1 cellular context compared by ENCODE assay signal in genomic region chr13:50410921-50411712, GRCh38.
TF ChIP-seq lines count a peak whose summit lies in the region.

No MANE protein-coding gene starts in this region.

TF ChIP-seq in K562, 482 proteins besides CTCF, POLR2A, EP300 and RAD21 (continued from another document and continues in another):
- no peak for TF ChIP-seq MITF (IDR thresholded peaks at IDR 0.05)
- peak; percentile 47; the same call in 1 of the 2 replicates for TF ChIP-seq NR2C2 (CRISPR knock-in tag; IDR thresholded peaks at IDR 0.05)
- peak; percentile 64 for TF ChIP-seq NR2C2 (tag; IDR thresholded peaks at IDR 0.05)
- no peak for TF ChIP-seq TCF15 (CRISPR knock-in tag; IDR thresholded peaks at IDR 0.05)
- peak; percentile 70; the same call in 1 of the 2 replicates for TF ChIP-seq TAL1 (IDR thresholded peaks at IDR 0.05)
- TF ChIP-seq ZNF57 (CRISPR knock-in tag; IDR thresholded peaks at IDR 0.05) = no peak
- no peak for TF ChIP-seq KDM2B (CRISPR knock-in tag; IDR thresholded peaks at IDR 0.05)
- no peak for TF ChIP-seq STAT6 (CRISPR knock-in tag; IDR thresholded peaks at IDR 0.05)
- no peak for TF ChIP-seq IRF9 (tag; IDR thresholded peaks at IDR 0.05)
- TF ChIP-seq MEF2D (tag; conservative IDR thresholded peaks at IDR 0.05; ENCODE audit: low read depth) = no peak
- no peak for TF ChIP-seq ZNF324 (CRISPR knock-in tag; IDR thresholded peaks at IDR 0.05)
- TF ChIP-seq STAG1 (CRISPR knock-in tag; IDR thresholded peaks at IDR 0.05; ENCODE audit: borderline replicate concordance) = no peak
- TF ChIP-seq SIRT6 (IDR thresholded peaks at IDR 0.05; ENCODE audit: low read depth, low read length) = no peak
- no peak for TF ChIP-seq ZNF77 (CRISPR knock-in tag; IDR thresholded peaks at IDR 0.05)
- TF ChIP-seq HIVEP1 (CRISPR knock-in tag; IDR thresholded peaks at IDR 0.05) = no peak
- TF ChIP-seq SREBF2 (CRISPR knock-in tag; IDR thresholded peaks at IDR 0.05) = no peak
- TF ChIP-seq SP1 (CRISPR knock-in tag; IDR thresholded peaks at IDR 0.05) = no peak
- no peak for TF ChIP-seq KLF6 (CRISPR knock-in tag; IDR thresholded peaks at IDR 0.05; ENCODE audit: borderline replicate concordance)
- TF ChIP-seq ZBTB2 (IDR thresholded peaks at IDR 0.05) = 0 out of 2 replicates have a peak, but pooled peaks have one; percentile 51
- peak; percentile 59; the same call in 1 of the 2 replicates for TF ChIP-seq NCOA1 (IDR thresholded peaks at IDR 0.05; ENCODE audit: low read depth)
- TF ChIP-seq ZNF347 (CRISPR knock-in tag; IDR thresholded peaks at IDR 0.05; ENCODE audit: low read depth) = no peak
- no peak for TF ChIP-seq ZBTB43 (CRISPR knock-in tag; IDR thresholded peaks at IDR 0.05)
- no peak for TF ChIP-seq ZNF507 (tag; conservative IDR thresholded peaks at IDR 0.05)
- no peak for TF ChIP-seq BRF2 (IDR thresholded peaks at IDR 0.05; ENCODE audit: borderline replicate concordance, insufficient read depth, insufficient read length)
- no peak for TF ChIP-seq PRMT5 (CRISPR knock-in tag; IDR thresholded peaks at IDR 0.05)
- no peak for TF ChIP-seq MAX (CRISPR knock-in tag; IDR thresholded peaks at IDR 0.05)
- no peak for TF ChIP-seq ETV6 (IDR thresholded peaks at IDR 0.05; ENCODE audit: borderline replicate concordance in 1 of 2, low read depth in 2 of 2, low read length in 1 of 2)
- TF ChIP-seq ETV6 (CRISPR knock-in tag; IDR thresholded peaks at IDR 0.05; ENCODE audit: borderline replicate concordance) = no peak
- TF ChIP-seq CBFA2T2 (conservative IDR thresholded peaks at IDR 0.05) = peak; percentile 82
- TF ChIP-seq NFYB (IDR thresholded peaks at IDR 0.05; ENCODE audit: extremely low read depth, insufficient read length) = no peak
- TF ChIP-seq CAMTA2 (CRISPR knock-in tag; conservative IDR thresholded peaks at IDR 0.05) = no peak
- no peak for TF ChIP-seq ZNF212 (CRISPR knock-in tag; IDR thresholded peaks at IDR 0.05)
- no peak for TF ChIP-seq PHB2 (IDR thresholded peaks at IDR 0.05; ENCODE audit: low read depth)
- TF ChIP-seq ZNF449 (CRISPR knock-in tag; IDR thresholded peaks at IDR 0.05) = no peak
- TF ChIP-seq ELF4 (CRISPR knock-in tag; IDR thresholded peaks at IDR 0.05) = no peak
- no peak for TF ChIP-seq MCM7 (IDR thresholded peaks at IDR 0.05)
- TF ChIP-seq TEAD1 (CRISPR knock-in tag; IDR thresholded peaks at IDR 0.05) = 0 out of 4 replicates have a peak, but pooled peaks of 1 of the 2 experiments have one; percentile 24
- TF ChIP-seq ZBTB33 (CRISPR knock-in tag; IDR thresholded peaks at IDR 0.05) = 0 out of 2 replicates have a peak, but pooled peaks have one; percentile 20
- no peak for TF ChIP-seq ZKSCAN3 (CRISPR knock-in tag; IDR thresholded peaks at IDR 0.05)
- TF ChIP-seq GTF2F1 (IDR thresholded peaks at IDR 0.05; ENCODE audit: low read depth, low read length) = no peak
- TF ChIP-seq ZNF384 (IDR thresholded peaks at IDR 0.05; ENCODE audit: low read depth, low read length) = no peak
- no peak for TF ChIP-seq ZNF644 (tag; IDR thresholded peaks at IDR 0.05; ENCODE audit: low read depth)
- no peak for TF ChIP-seq NR4A1 (CRISPR knock-in tag; IDR thresholded peaks at IDR 0.05)
- no peak for TF ChIP-seq NR4A1 (tag; IDR thresholded peaks at IDR 0.05)
- no peak for TF ChIP-seq MEF2A (IDR thresholded peaks at IDR 0.05; ENCODE audit: control insufficient read depth, low read depth, low read length)
- no peak for TF ChIP-seq E4F1 (CRISPR knock-in tag; IDR thresholded peaks at IDR 0.05; ENCODE audit: borderline replicate concordance)
- 0 out of 2 replicates have a peak, but pooled peaks have one; percentile 32 for TF ChIP-seq C11orf30 (IDR thresholded peaks at IDR 0.05; ENCODE audit: low read depth)
- no peak for TF ChIP-seq ZNF175 (CRISPR knock-in tag; IDR thresholded peaks at IDR 0.05; ENCODE audit: low read depth)
- no peak for TF ChIP-seq FOXP4 (CRISPR knock-in tag; IDR thresholded peaks at IDR 0.05; ENCODE audit: borderline replicate concordance)
